12 cellular contexts compared by ENCODE assay signal in genomic region chr2:34912084-34912483, GRCh38.
DNase-seq lines count a peak whose midpoint lies in the region; ATAC-seq and TF ChIP-seq lines count a peak whose summit lies in the region.
"Had no signal": no experiment of that assay in that cellular context is flagged by ENCODE, and none has a peak within 500 bp of the region (broad histone marks: within the 10 kb centered on the region; RNA-seq: fewer than 3 reads in every experiment).

No MANE protein-coding gene starts in this region.

- 30 to 50% (median 40%) methylated on average over 2 of the region's 2 CpGs for WGBS in spleen, 5 donors

- intact Hi-C loops in spleen (cut with DNase I; ENCODE audit: low total_unique reads), result no loop called here
- intact Hi-C loops in left cardiac atrium (cut with DNase I), result no loop called here

- no peak for TF ChIP-seq CTCF in spleen (IDR thresholded peaks at IDR 0.05 in 8 of 11, conservative IDR thresholded peaks at IDR 0.05 in 3 of 11)

- peaks cover 0 to 5% (median under 1%) of the 10 kb centered on the region in 8 donors for H3K9me3 ChIP-seq in spleen

- H3K27me3 ChIP-seq in spleen (replicated peaks in 1 of 7), result no peaks in the 10 kb centered on the region

- H3K36me3 ChIP-seq in spleen, result no peaks in the 10 kb centered on the region

- no peak for DNase-seq in activated CD4-positive, alpha-beta T cell treated with anti-CD3 and anti-CD28 coated beads for 1 hour
- no peak for DNase-seq in spleen
- DNase-seq in left cardiac atrium, result no peak
- DNase-seq: activated CD4-positive, alpha-beta T cell treated with anti-CD3 and anti-CD28 coated beads, Interleukin-2, amount 10 ng/mL, durations not matched to agents 7 days and 5 days; activated naive CD4-positive, alpha-beta T cell treated with anti-CD3 and anti-CD28 coated beads for 36 hours; natural killer cell; NCI-H748 treated with DMSO at 0.1 percent for 48 hours had no signal

- no peak overlapping the region for H3K27ac ChIP-seq in spleen

- no peak for TF ChIP-seq POLR2A in spleen (IDR thresholded peaks at IDR 0.05)

- H3K4me1 ChIP-seq in spleen, result no peaks in the 10 kb centered on the region

- H3K4me3 ChIP-seq in spleen, result no peak overlapping the region

- peak; percentile 99 for ATAC-seq in GM18508 (IDR thresholded peaks at IDR 0.05; ENCODE audit: insufficient read depth, unreplicated experiment)
- peak; percentile 99 for ATAC-seq in GM21360 (IDR thresholded peaks at IDR 0.05; ENCODE audit: unreplicated experiment)
- peak; percentile 89 for ATAC-seq in HG02943 (IDR thresholded peaks at IDR 0.05; ENCODE audit: low read depth, unreplicated experiment)
- peak; percentile 97 for ATAC-seq in HG03575 (IDR thresholded peaks at IDR 0.05; ENCODE audit: extremely low read depth, insufficient number of reproducible peaks, low FRiP score, unreplicated experiment)
- ATAC-seq in GM19455 (IDR thresholded peaks at IDR 0.05; ENCODE audit: unreplicated experiment), result no peak
- ATAC-seq in left cardiac atrium, result no peak
- ATAC-seq: natural killer cell had no signal

Comparison
In these comparisons a context has a peak if more than half of its experiments do, and no peak if none do; other contexts are left out.
1. ATAC-seq: peak in GM18508 (single experiment), GM21360 (single experiment), HG02943 (single experiment) and HG03575 (single experiment); none in GM19455 (single experiment) and left cardiac atrium (0 of 2).